9 cellular contexts compared by ENCODE assay signal in genomic region chr10:99983280-99983988, GRCh38. TPM values are rescaled to one million over a fixed set of nuclear protein-coding genes. Genes with fewer than 3 reads are reported as not detected.
DNase-seq lines count a peak whose midpoint lies in the region; ATAC-seq and TF ChIP-seq lines count a peak whose summit lies in the region.
"Had no signal": no experiment of that assay in that cellular context is flagged by ENCODE, and none has a peak within 500 bp of the region (broad histone marks: within the 10 kb centered on the region; RNA-seq: fewer than 3 reads in every experiment).

No MANE protein-coding gene starts in this region.

- H3K36me3 Mint-ChIP-seq in mesothelial cell of epicardium (no peaks in the 10 kb centered on the region), Caco-2 (ENCODE audit: insufficient read depth, unreplicated experiment) (no peaks in the 10 kb centered on the region)

- H3K27ac Mint-ChIP-seq in mesothelial cell of epicardium (peak overlapping the region; percentile 92), Caco-2 (ENCODE audit: unreplicated experiment) (no peak overlapping the region)

- H3K4me3 Mint-ChIP-seq in mesothelial cell of epicardium (peak overlapping the region; percentile 9), Caco-2 (ENCODE audit: unreplicated experiment) (no peak overlapping the region)

- no peak for TF ChIP-seq CTCF in mesothelial cell of epicardium (IDR thresholded peaks at IDR 0.05; ENCODE audit: unreplicated experiment)
- no peak for TF ChIP-seq CTCF in Caco-2 (IDR thresholded peaks at IDR 0.05; ENCODE audit: insufficient read depth in 1 of 2, low read depth in 1 of 2, low read length in 1 of 2, severe bottlenecking in 1 of 2, unreplicated experiment in 1 of 2)

- H3K9me3 ChIP-seq in Caco-2 = no peaks in the 10 kb centered on the region

- H3K9me3 Mint-ChIP-seq in mesothelial cell of epicardium = no peaks in the 10 kb centered on the region
- H3K9me3 Mint-ChIP-seq in Caco-2 (ENCODE audit: unreplicated experiment) = no peaks in the 10 kb centered on the region

- BruUV-seq in Caco-2 (replicated peaks; lab: Mats Ljungman, UMichigan) = no TSS peak

- DNase-seq in Right ventricle myocardium inferior (ENCODE audit: missing footprints) = peak; percentile 79
- no peak for DNase-seq in cardiac septum (ENCODE audit: low spot score)
- DNase-seq in dermis microvascular lymphatic vessel endothelial cell (ENCODE audit: low read depth in 2 of 2) = peak; percentile 70 to 88
- peak in 1 of 2 experiments; percentile 43 for DNase-seq in mesothelial cell of epicardium (ENCODE audit: low spot score in 2 of 2, unreplicated experiment in 2 of 2)
- no peak for DNase-seq in occipital lobe (lab: John Stamatoyannopoulos, UW)
- DNase-seq in activated naive CD4-positive, alpha-beta T cell treated with Interleukin-2 at 50 U/mL for 16 hours = no peak
- no peak for DNase-seq in Caco-2

- H3K27me3 Mint-ChIP-seq in mesothelial cell of epicardium (ENCODE audit: low read depth) (no peaks in the 10 kb centered on the region), Caco-2 (ENCODE audit: insufficient read depth, unreplicated experiment) (no peaks in the 10 kb centered on the region)

- H3K4me1 Mint-ChIP-seq in mesothelial cell of epicardium = peaks cover 51% of the 10 kb centered on the region
- H3K4me1 Mint-ChIP-seq in Caco-2 (ENCODE audit: low read depth, unreplicated experiment) = peaks cover 5% of the 10 kb centered on the region

- ATAC-seq in Right ventricle myocardium inferior (peak; percentile 74), HG02610 (IDR thresholded peaks at IDR 0.05; ENCODE audit: unreplicated experiment) (no peak)
- ATAC-seq: activated CD4-positive, CD25-positive, alpha-beta regulatory T cell treated with anti-CD3 and anti-CD28 coated beads, Interleukin-2, amount 50 U/mL, for 24 hours had no signal

- H3K4me3 ChIP-seq in Caco-2 (ENCODE audit: low read depth, low read length) = no peak overlapping the region

- H3K27me3 ChIP-seq in Caco-2 (replicated peaks; ENCODE audit: control insufficient read depth, insufficient read depth, low read length) = no peaks in the 10 kb centered on the region

- intact Hi-C loops in Right ventricle myocardium inferior (cut with DNase I) (no loop called here), cardiac septum (cut with DNase I) (no loop called here), Caco-2 (cut with micrococcal nuclease; ENCODE audit: unreplicated experiment) (no loop called here)

- CTCF ChIA-PET in Caco-2 (lab: Charles Lee) = no interaction called here

- peaks cover 17% of the 10 kb centered on the region; the same call in 1 of the 2 replicates for H3K4me1 ChIP-seq in Caco-2

- H3K36me3 ChIP-seq in Caco-2 (ENCODE audit: control insufficient read depth, insufficient read depth, low read length) = no peaks in the 10 kb centered on the region

- POLR2A ChIA-PET in Caco-2 (lab: Charles Lee) = no interaction called here

RNA-seq across cellular contexts. Expression of gene DNMBP, which starts 26.3 kb away (rescaled TPM):
- total RNA-seq in Right ventricle myocardium inferior (6.6 TPM), cardiac septum (5.6 TPM), dermis microvascular lymphatic vessel endothelial cell (21.3 and 38.4 TPM in 2 replicates), mesothelial cell of epicardium (34.7 to 35.8 TPM (median 35.3 TPM) in 3 replicates), occipital lobe (2.7 TPM), Caco-2 (2022) (30.6 and 31.0 TPM in 2 replicates)

Comparison
In these comparisons a context has a peak if more than half of its experiments do, and no peak if none do; other contexts are left out.
1. DNase-seq: peak in Right ventricle myocardium inferior (single experiment) and dermis microvascular lymphatic vessel endothelial cell (2 of 2); none in cardiac septum (single experiment), occipital lobe (single experiment), activated naive CD4-positive, alpha-beta T cell treated with Interleukin-2 at 50 U/mL for 16 hours (single experiment) and Caco-2 (0 of 2).